1 cellular context compared by ENCODE assay signal in genomic region chr2:202060218-202060617, GRCh38.
TF ChIP-seq lines count a peak whose summit lies in the region.

No MANE protein-coding gene starts in this region.

TF ChIP-seq in SK-N-SH, 30 proteins besides CTCF, POLR2A, EP300 and RAD21 (continued from another document):
- no peak for TF ChIP-seq USF2 (IDR thresholded peaks at IDR 0.05; ENCODE audit: borderline replicate concordance, low read depth, low read length)
- no peak for TF ChIP-seq GABPA (IDR thresholded peaks at IDR 0.05; ENCODE audit: low read depth)
- TF ChIP-seq TEAD4 (IDR thresholded peaks at IDR 0.05; ENCODE audit: borderline replicate concordance, insufficient read depth) = no peak
- TF ChIP-seq TCF12 (IDR thresholded peaks at IDR 0.05) = no peak
- TF ChIP-seq, protein P1, sequence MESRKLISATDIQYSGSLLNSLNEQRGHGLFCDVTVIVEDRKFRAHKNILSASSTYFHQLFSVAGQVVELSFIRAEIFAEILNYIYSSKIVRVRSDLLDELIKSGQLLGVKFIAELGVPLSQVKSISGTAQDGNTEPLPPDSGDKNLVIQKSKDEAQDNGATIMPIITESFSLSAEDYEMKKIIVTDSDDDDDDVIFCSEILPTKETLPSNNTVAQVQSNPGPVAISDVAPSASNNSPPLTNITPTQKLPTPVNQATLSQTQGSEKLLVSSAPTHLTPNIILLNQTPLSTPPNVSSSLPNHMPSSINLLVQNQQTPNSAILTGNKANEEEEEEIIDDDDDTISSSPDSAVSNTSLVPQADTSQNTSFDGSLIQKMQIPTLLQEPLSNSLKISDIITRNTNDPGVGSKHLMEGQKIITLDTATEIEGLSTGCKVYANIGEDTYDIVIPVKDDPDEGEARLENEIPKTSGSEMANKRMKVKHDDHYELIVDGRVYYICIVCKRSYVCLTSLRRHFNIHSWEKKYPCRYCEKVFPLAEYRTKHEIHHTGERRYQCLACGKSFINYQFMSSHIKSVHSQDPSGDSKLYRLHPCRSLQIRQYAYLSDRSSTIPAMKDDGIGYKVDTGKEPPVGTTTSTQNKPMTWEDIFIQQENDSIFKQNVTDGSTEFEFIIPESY (IDR thresholded peaks at IDR 0.05; ENCODE audit: borderline replicate concordance, low read depth) = no peak
- no peak for TF ChIP-seq FOXM1 (IDR thresholded peaks at IDR 0.05; ENCODE audit: low read depth)
- TF ChIP-seq, protein P2, sequence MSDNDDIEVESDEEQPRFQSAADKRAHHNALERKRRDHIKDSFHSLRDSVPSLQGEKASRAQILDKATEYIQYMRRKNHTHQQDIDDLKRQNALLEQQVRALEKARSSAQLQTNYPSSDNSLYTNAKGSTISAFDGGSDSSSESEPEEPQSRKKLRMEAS (IDR thresholded peaks at IDR 0.05; ENCODE audit: low read depth) = no peak
- no peak for TF ChIP-seq POLR2AphosphoS5 (IDR thresholded peaks at IDR 0.05; ENCODE audit: low read depth, low read length)
- no peak for TF ChIP-seq MXI1 (IDR thresholded peaks at IDR 0.05; ENCODE audit: low read depth, low read length)
